ENCODE assay signal across 14 cellular contexts in genomic region chr11:35151896-35152295, GRCh38. TPM values are rescaled to one million over a fixed set of nuclear protein-coding genes. Genes with fewer than 3 reads are reported as not detected.
A peak's percentile ranks its signal among the peaks of the same experiment; 100 is the strongest.
DNase-seq lines count a peak whose midpoint lies in the region; ATAC-seq, FAIRE-seq and TF ChIP-seq lines count a peak whose summit lies in the region.
"Had no signal": no experiment of that assay in that cellular context is flagged by ENCODE, and none has a peak within 500 bp of the region (broad histone marks: within the 10 kb centered on the region; RNA-seq: fewer than 3 reads in every experiment).

No MANE protein-coding gene starts in this region.

- no peak overlapping the region for H3K9ac ChIP-seq in DND-41 (ENCODE audit: low read depth, low read length)
- H3K9ac ChIP-seq in OCI-LY3 (ENCODE audit: low read length) = no peak overlapping the region
- no peak overlapping the region for H3K9ac ChIP-seq in H1 (replicated peaks in 1 of 4; ENCODE audit: extremely low read depth in 1 of 4, low read depth in 3 of 4, low read length in 3 of 4)

- H3K18ac ChIP-seq in H1 (ENCODE audit: extremely low read depth, low read length) = no peak overlapping the region

- WGBS in H1 (ENCODE audit: extremely low coverage in 1 of 2, insufficient coverage in 1 of 2, insufficient read length in 1 of 2, insufficient replicate concordance in 2 of 2, low coverage in 1 of 2, low lambda C conversion rate in 2 of 2, missing lambda C conversion rate in 1 of 2), 2 experiments = 23% methylated on average over 3 of the region's 3 CpGs; no CpG with 5 or more reads in 1 of the 2 experiments

- peaks cover 15% of the 10 kb centered on the region; the same call in 1 of the 2 replicates for H3K36me3 ChIP-seq in DND-41 (ENCODE audit: insufficient read depth, low read length)
- peaks cover 91% of the 10 kb centered on the region for H3K36me3 ChIP-seq in OCI-LY3 (replicated peaks; ENCODE audit: low read depth, low read length)
- no peaks in the 10 kb centered on the region for H3K36me3 ChIP-seq in H1 (ENCODE audit: control insufficient read depth in 2 of 4, insufficient read depth in 4 of 4, low read length in 3 of 4)
- peaks cover 11% of the 10 kb centered on the region for H3K36me3 ChIP-seq in neutrophil
- H3K36me3 ChIP-seq: left ventricle myocardium inferior had no signal

- no peak overlapping the region for H2BK20ac ChIP-seq in H1 (ENCODE audit: low read length)

- TF ChIP-seq POLR2A in H1 (IDR thresholded peaks at IDR 0.05; ENCODE audit: control extremely low read depth in 1 of 2, low read depth in 2 of 2, low read length in 2 of 2) = no peak
- no peak for TF ChIP-seq POLR2A in erythroblast (IDR thresholded peaks at IDR 0.05; ENCODE audit: low read length)

- no peak overlapping the region for H3K23ac ChIP-seq in H1 (ENCODE audit: insufficient read length)

- TF ChIP-seq RAD21 in H1 (IDR thresholded peaks at IDR 0.05 in 1 of 2, conservative IDR thresholded peaks at IDR 0.05 in 1 of 2; ENCODE audit: low read depth in 2 of 2, low read length in 2 of 2) = no peak

- H2AFZ ChIP-seq in DND-41 (ENCODE audit: low read depth, low read length) = no peak overlapping the region
- H2AFZ ChIP-seq in OCI-LY3 (ENCODE audit: low read depth, low read length) = no peak overlapping the region
- H2AFZ ChIP-seq in H1 (ENCODE audit: low read length) = no peak overlapping the region

- FAIRE-seq in H1 (lab: Jason Lieb, UNC) = peak; percentile 32

- CTCF ChIA-PET in H1 (lab: Charles Lee; ENCODE audit: partially characterized antibody) = interaction anchor here (0.6 to 1.6 kb wide), 7 partner anchors 9 to 149 kb away, joined by 3 to 5 read pairs (median 3); no protein-coding TSS in a partner anchor

- H3K4me2 ChIP-seq in DND-41 (ENCODE audit: insufficient read depth, low read length) (no peak overlapping the region), OCI-LY3 (ENCODE audit: low read length) (peak overlapping the region; percentile 50; the same call in 1 of the 2 replicates), H1 (ENCODE audit: insufficient read depth in 1 of 2, low read depth in 2 of 2, low read length in 2 of 2) (0 out of 4 replicates have a peak overlapping the region, but pooled peaks have one; percentile 9 to 14)

- H3K79me2 ChIP-seq in DND-41 (ENCODE audit: insufficient read depth, low read length) = peaks cover 94% of the 10 kb centered on the region
- H3K79me2 ChIP-seq in OCI-LY3 (ENCODE audit: low read length) = peaks cover 100% of the 10 kb centered on the region
- no peaks in the 10 kb centered on the region for H3K79me2 ChIP-seq in H1 (ENCODE audit: control insufficient read depth in 1 of 2, insufficient read depth in 2 of 2, low read length in 2 of 2)

- H3K79me1 ChIP-seq in H1 (ENCODE audit: low read depth, low read length) = no peaks in the 10 kb centered on the region

- H2AK5ac ChIP-seq in H1 (ENCODE audit: low read depth, low read length) = no peak overlapping the region

- H3K27me3 ChIP-seq in DND-41 (ENCODE audit: insufficient read depth, low read length, poor library complexity) = no peaks in the 10 kb centered on the region
- no peaks in the 10 kb centered on the region for H3K27me3 ChIP-seq in OCI-LY3 (ENCODE audit: low read depth, low read length)
- H3K27me3 ChIP-seq in H1 (replicated peaks in 1 of 4; ENCODE audit: control insufficient read depth in 3 of 4, extremely low read depth in 1 of 4, insufficient read depth in 3 of 4, low read length in 3 of 4) = no peaks in the 10 kb centered on the region
- H3K27me3 ChIP-seq in neutrophil = no peaks in the 10 kb centered on the region

- H2BK120ac ChIP-seq in H1 (replicated peaks; ENCODE audit: low read depth, low read length) = no peak overlapping the region

- no peak overlapping the region for H4K91ac ChIP-seq in H1 (replicated peaks; ENCODE audit: insufficient read length, low read length)

- no peaks in the 10 kb centered on the region for H3K4me1 ChIP-seq in DND-41 (ENCODE audit: insufficient read depth, low read length)
- peaks cover 99% of the 10 kb centered on the region for H3K4me1 ChIP-seq in OCI-LY3 (ENCODE audit: low read length)
- H3K4me1 ChIP-seq in H1 (replicated peaks in 1 of 4; ENCODE audit: control insufficient read depth in 3 of 4, insufficient read depth in 4 of 4, low read length in 3 of 4) = peaks cover 0 to 10% (median 6%) of the 10 kb centered on the region in 4 experiments; a peak in 6 of 7 replicates
- H3K4me1 ChIP-seq in neutrophil (ENCODE audit: control insufficient read depth in 1 of 2, insufficient read depth in 1 of 2, low read depth in 1 of 2, low read length in 1 of 2) = peaks cover 7 to 13% of the 10 kb centered on the region in 2 experiments

- POLR2A ChIA-PET in H1 (lab: Charles Lee; ENCODE audit: partially characterized antibody) = interaction anchor here (2.0 kb wide), 1 partner anchor 13 kb away, joined by 10 read pairs; the partner anchor contains the start of gene CD44

- no peak overlapping the region for H4K5ac ChIP-seq in H1 (ENCODE audit: insufficient read length, low read depth, low read length)

- H2BK12ac ChIP-seq in H1 (ENCODE audit: low read depth, low read length) = no peak overlapping the region

- H3K27ac ChIP-seq in DND-41 (ENCODE audit: low read length) = no peak overlapping the region
- H3K27ac ChIP-seq in OCI-LY3 (ENCODE audit: low read length) = peak overlapping the region; percentile 55
- H3K27ac ChIP-seq in H1 (ENCODE audit: low read depth, low read length) = no peak overlapping the region
- H3K27ac ChIP-seq in neutrophil = peak overlapping the region; percentile 0
- H3K27ac ChIP-seq: left ventricle myocardium inferior had no signal

- no peak overlapping the region for H4K8ac ChIP-seq in H1 (ENCODE audit: extremely low read depth, insufficient read depth, low read length)

- no peak overlapping the region for H3K4ac ChIP-seq in H1 (replicated peaks; ENCODE audit: insufficient read length, low read depth, low read length)

- no peak overlapping the region for H2BK5ac ChIP-seq in H1 (ENCODE audit: low read depth, low read length)

- no peak overlapping the region for H3K4me3 ChIP-seq in DND-41 (ENCODE audit: low read depth in 1 of 2, low read length in 2 of 2)
- H3K4me3 ChIP-seq in OCI-LY3 (ENCODE audit: low read length) = no peak overlapping the region
- H3K4me3 ChIP-seq in H1 (ENCODE audit: extremely low read depth in 1 of 4, insufficient read depth in 2 of 4, low read depth in 3 of 4, low read length in 4 of 4) = no peak overlapping the region
- no peak overlapping the region for H3K4me3 ChIP-seq in neutrophil (ENCODE audit: low read depth in 1 of 2, low read length in 1 of 2)
- H3K4me3 ChIP-seq: left ventricle myocardium inferior had no signal

- TF ChIP-seq CTCF in DND-41 (IDR thresholded peaks at IDR 0.05; ENCODE audit: borderline replicate concordance, extremely low read depth, low read length, poor library complexity, severe bottlenecking) (no peak), OCI-LY3 (IDR thresholded peaks at IDR 0.05; ENCODE audit: low read depth, low read length) (no peak), H1 (IDR thresholded peaks at IDR 0.05; ENCODE audit: control extremely low read depth in 1 of 3, insufficient read depth in 1 of 3, low read depth in 1 of 3, low read length in 3 of 3) (no peak), neutrophil (IDR thresholded peaks at IDR 0.05) (no peak)

- H3K9me3 ChIP-seq in DND-41 (ENCODE audit: insufficient read depth, low read length, severe bottlenecking) (no peaks in the 10 kb centered on the region), OCI-LY3 (ENCODE audit: insufficient read depth, low read length) (no peaks in the 10 kb centered on the region), H1 (ENCODE audit: insufficient read depth in 2 of 2, low read depth in 1 of 2, low read length in 1 of 2) (no peaks in the 10 kb centered on the region), neutrophil (no peaks in the 10 kb centered on the region)

- DNase-seq in DND-41 (no peak), H1 (ENCODE audit: low read depth in 1 of 2, low spot score in 2 of 2) (no peak), ecto neural progenitor cell (ENCODE audit: low spot score) (no peak), erythroblast (lab: John Stamatoyannopoulos, UW) (no peak), cerebellar cortex (ENCODE audit: low spot score) (no peak)
- no peak for DNase-seq in stimulated activated CD4-positive, alpha-beta T cell treated with anti-CD3 and anti-CD28 coated beads, Interleukin-4, amount 100 ng/mL, for 4 hours
- DNase-seq: amygdala; glutamatergic neuron; left ventricle myocardium inferior; NCI-H2171; stimulated activated CD4-positive, alpha-beta T cell treated with anti-CD3 and anti-CD28 coated beads, Interleukin-2, amount 100 ng/mL, for 24 hours; stimulated activated naive CD4-positive, alpha-beta T cell treated with Interleukin-2 at 50 U/mL for 16 hours had no signal

- H4K20me1 ChIP-seq in DND-41 (ENCODE audit: insufficient read depth, low read length) (peaks cover 8% of the 10 kb centered on the region; the same call in 1 of the 2 replicates), OCI-LY3 (ENCODE audit: insufficient read depth, low read length) (peaks cover 99% of the 10 kb centered on the region), H1 (replicated peaks in 1 of 2; ENCODE audit: control insufficient read depth in 1 of 2, insufficient read depth in 2 of 2, low read length in 2 of 2) (no peaks in the 10 kb centered on the region)

- H3K14ac ChIP-seq in H1 (ENCODE audit: insufficient read length) = no peak overlapping the region

- ATAC-seq in DND-41 (ENCODE audit: insufficient read depth, low read depth) = 0 out of 3 replicates have a peak, but pooled peaks have one; percentile 18

- no peak overlapping the region for H3K56ac ChIP-seq in H1 (replicated peaks; ENCODE audit: insufficient read length, low read depth, low read length)

- no peak overlapping the region for H2BK15ac ChIP-seq in H1 (ENCODE audit: low read length)

- 0 out of 3 replicates have a peak, but pooled peaks of 1 of the 2 experiments have one; percentile 22 for TF ChIP-seq EP300 in H1 (IDR thresholded peaks at IDR 0.05; ENCODE audit: borderline replicate concordance in 1 of 2, low read depth in 2 of 2, low read length in 2 of 2)

- H3K23me2 ChIP-seq in H1 (ENCODE audit: low read depth, low read length) = no peaks in the 10 kb centered on the region

TF ChIP-seq in H1, 55 proteins besides CTCF, POLR2A, EP300 and RAD21 (continues in another document):
- peak; percentile 74 for TF ChIP-seq NANOG (IDR thresholded peaks at IDR 0.05; ENCODE audit: insufficient read depth, low read depth, low read length, poor library complexity, severe bottlenecking)
- TF ChIP-seq TAF1 (IDR thresholded peaks at IDR 0.05; ENCODE audit: low read depth, low read length) = no peak
- TF ChIP-seq SP4 (IDR thresholded peaks at IDR 0.05; ENCODE audit: low read length) = no peak
- TF ChIP-seq CBX5 (IDR thresholded peaks at IDR 0.05; ENCODE audit: low read depth, low read length) = no peak

RNA-seq across cellular contexts. Expression of gene CD44, which starts 12.9 kb away (rescaled TPM):
- total RNA-seq in H1 (2021; fragmentation: NEBNext Ultra II Directional; extraction: Animal tissue kit (Norgen Biotek cat#: 25700)) = 11.8 and 13.4 TPM in 2 replicates
- 9.9 and 13.7 TPM in 2 replicates for polyA plus RNA-seq in H1 (2011; rRNA removed)
- polyA plus RNA-seq in H1 (2011; cell fraction: cytosol; rRNA removed) = 8.9 TPM
- 13.7 TPM for polyA plus RNA-seq in H1 (2011; cell fraction: nucleus; rRNA removed)
- polyA plus RNA-seq in H1 (2012, experiment 1 of 2) = 10.0 to 13.9 TPM (median 12.5 TPM) in 4 replicates
- polyA plus RNA-seq in H1 (2012, experiment 2 of 2) = 4.9 TPM
- polyA plus RNA-seq in H1 (2013, experiment 1 of 2) = 18.4 TPM
- polyA plus RNA-seq in H1 (2013, experiment 2 of 2) = 22.9 TPM
- polyA minus RNA-seq in H1 (2011; rRNA and poly(A)+ RNA removed) = 18.6 and 28.2 TPM in 2 replicates
- polyA minus RNA-seq in H1 (2011; cell fraction: cytosol; rRNA and poly(A)+ RNA removed) = 9.8 TPM
- polyA minus RNA-seq in H1 (2011; cell fraction: nucleus; rRNA and poly(A)+ RNA removed) = 25.2 TPM

Comparison
In these comparisons a context has a peak if more than half of its experiments do, and no peak if none do; other contexts are left out.
1. H3K27ac ChIP-seq: peak in OCI-LY3 (single experiment) and neutrophil (single experiment); none in DND-41 (single experiment) and H1 (single experiment).